In genomic region chr5:137344723-137345322, GRCh38 we compare ENCODE assay signal across 8 cellular contexts.
DNase-seq lines count a peak whose midpoint lies in the region; ATAC-seq and TF ChIP-seq lines count a peak whose summit lies in the region.

No MANE protein-coding gene starts in this region.

- H3K27me3 Mint-ChIP-seq in activated T-cell treated with anti-CD3 and anti-CD28 coated beads, Interleukin-2, amount 50 U/mL, for 24 hours: peaks cover 3% of the 10 kb centered on the region

- H3K36me3 Mint-ChIP-seq in activated T-cell treated with anti-CD3 and anti-CD28 coated beads, Interleukin-2, amount 50 U/mL, for 24 hours (ENCODE audit: low read depth): no peaks in the 10 kb centered on the region

- ATAC-seq in GM18870 (IDR thresholded peaks at IDR 0.05; ENCODE audit: unreplicated experiment): no peak
- ATAC-seq in HG03175 (IDR thresholded peaks at IDR 0.05; ENCODE audit: unreplicated experiment): no peak

- no peak overlapping the region for H3K4me3 Mint-ChIP-seq in activated T-cell treated with anti-CD3 and anti-CD28 coated beads, Interleukin-2, amount 50 U/mL, for 24 hours

- H3K27ac Mint-ChIP-seq in activated T-cell treated with anti-CD3 and anti-CD28 coated beads, Interleukin-2, amount 50 U/mL, for 24 hours: no peak overlapping the region

- H3K4me3 ChIP-seq in GM12865 (ENCODE audit: low read depth, low read length): no peak overlapping the region
- no peak overlapping the region for H3K4me3 ChIP-seq in astrocyte of the spinal cord (ENCODE audit: low read depth, low read length)

- H3K4me1 Mint-ChIP-seq in activated T-cell treated with anti-CD3 and anti-CD28 coated beads, Interleukin-2, amount 50 U/mL, for 24 hours (ENCODE audit: low read depth): no peaks in the 10 kb centered on the region

- peak; percentile 49 for DNase-seq in AG09319 (ENCODE audit: extremely low read depth, low read depth)
- DNase-seq in GM12865 (ENCODE audit: low read depth): peak; percentile 55
- DNase-seq in NCI-H446 (lab: John Stamatoyannopoulos, UW): peak; percentile 36 to 79
- peak; percentile 73 for DNase-seq in astrocyte of the spinal cord (ENCODE audit: low read depth, low spot score)
- peak; percentile 65 for DNase-seq in kidney tubule cell (ENCODE audit: low spot score)
- DNase-seq in activated T-cell treated with anti-CD3 and anti-CD28 coated beads, Interleukin-2, amount 50 U/mL, for 24 hours: no peak

- no peaks in the 10 kb centered on the region for H3K9me3 Mint-ChIP-seq in activated T-cell treated with anti-CD3 and anti-CD28 coated beads, Interleukin-2, amount 50 U/mL, for 24 hours

- TF ChIP-seq CTCF in AG09319 (IDR thresholded peaks at IDR 0.05; ENCODE audit: low read depth, low read length) (peak; percentile 95), GM12865 (IDR thresholded peaks at IDR 0.05; ENCODE audit: insufficient read depth, low read depth, low read length, missing control alignments) (peak; percentile 76), astrocyte of the spinal cord (IDR thresholded peaks at IDR 0.05; ENCODE audit: low read depth, low read length) (peak; percentile 90)

- in situ Hi-C loops in astrocyte of the spinal cord (cut with HindIII; ENCODE audit: low sequenced_read_pairs): no loop called here
